In the genomic region with DNA sequence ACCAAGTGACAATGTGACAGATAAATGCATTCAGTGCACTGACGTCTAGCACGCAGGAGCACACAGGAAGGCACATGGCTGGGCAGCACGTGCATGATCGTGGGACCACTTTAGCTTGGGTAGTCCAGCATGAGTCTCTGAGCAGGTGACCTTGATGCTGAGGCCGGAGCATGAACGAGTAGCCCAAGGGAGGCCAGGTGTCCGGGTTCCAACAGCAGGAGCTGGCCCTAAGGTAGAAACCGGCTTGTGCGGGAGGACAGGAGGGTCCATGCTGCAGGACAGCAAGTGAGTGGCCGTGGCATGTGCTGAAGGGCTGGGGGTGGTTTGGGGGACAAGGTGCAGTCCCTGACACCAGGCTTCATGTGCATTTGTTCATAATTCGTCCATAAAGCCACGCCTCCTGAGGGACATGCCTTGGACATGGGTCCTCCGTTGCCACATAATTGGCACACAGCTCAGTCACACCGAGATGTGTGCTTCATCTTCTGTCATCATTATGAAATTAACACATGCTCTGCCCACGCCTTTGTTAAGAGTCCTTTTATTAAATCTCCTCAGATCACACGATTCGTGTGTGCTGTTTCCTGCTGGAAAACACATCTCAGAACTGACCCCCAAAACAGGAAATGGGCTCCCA, we compare ENCODE assay signal across 22 cellular contexts. TPM values are rescaled to one million over a fixed set of nuclear protein-coding genes. Genes with fewer than 3 reads are reported as not detected.
A peak's percentile ranks its signal among the peaks of the same experiment; 100 is the strongest.
DNase-seq lines count a peak whose midpoint lies in the region; ATAC-seq, FAIRE-seq and TF ChIP-seq lines count a peak whose summit lies in the region.
"Had no signal": no experiment of that assay in that cellular context is flagged by ENCODE, and none has a peak within 500 bp of the region (broad histone marks: within the 10 kb centered on the region; RNA-seq: fewer than 3 reads in every experiment).

No MANE protein-coding gene starts in this region.

- H2AFZ ChIP-seq in H1 (ENCODE audit: low read length) = no peak overlapping the region

- H3K27ac ChIP-seq in BLaER1 = no peak overlapping the region
- no peak overlapping the region for H3K27ac ChIP-seq in H1 (ENCODE audit: low read depth, low read length)
- H3K27ac ChIP-seq: ovary, Peyer's patch, right atrium auricular region had no signal

- H3K36me3 Mint-ChIP-seq in Caco-2 (ENCODE audit: insufficient read depth, unreplicated experiment) (peaks cover 12% of the 10 kb centered on the region), progenitor cell of endocrine pancreas (ENCODE audit: insufficient read depth) (no peaks in the 10 kb centered on the region)
- H3K36me3 Mint-ChIP-seq: naive thymus-derived CD8-positive, alpha-beta T cell had no signal

- H3K79me2 ChIP-seq in H1 (ENCODE audit: control insufficient read depth in 1 of 2, insufficient read depth in 2 of 2, low read length in 2 of 2) = no peaks in the 10 kb centered on the region

- no peak overlapping the region for H4K91ac ChIP-seq in H1 (replicated peaks; ENCODE audit: insufficient read length, low read length)

- H3K9ac ChIP-seq in BLaER1 = no peak overlapping the region
- H3K9ac ChIP-seq in H1 (replicated peaks in 1 of 4; ENCODE audit: extremely low read depth in 1 of 4, low read depth in 3 of 4, low read length in 3 of 4) = no peak overlapping the region

- WGBS in H1 (ENCODE audit: extremely low coverage in 1 of 2, insufficient coverage in 1 of 2, insufficient read length in 1 of 2, insufficient replicate concordance in 2 of 2, low coverage in 1 of 2, low lambda C conversion rate in 2 of 2, missing lambda C conversion rate in 1 of 2), 2 experiments = 92% methylated on average over 17 of the region's 17 CpGs; no CpG with 5 or more reads in 1 of the 2 experiments

- H3K27me3 Mint-ChIP-seq in Caco-2 (ENCODE audit: insufficient read depth, unreplicated experiment) = peaks cover 2% of the 10 kb centered on the region
- H3K27me3 Mint-ChIP-seq in progenitor cell of endocrine pancreas = peaks cover 40% of the 10 kb centered on the region
- H3K27me3 Mint-ChIP-seq: naive thymus-derived CD8-positive, alpha-beta T cell had no signal

- H4K5ac ChIP-seq in H1 (ENCODE audit: insufficient read length, low read depth, low read length) = no peak overlapping the region

- DNase-seq in Caco-2 (no peak), H1 (ENCODE audit: low read depth in 1 of 2, low spot score in 2 of 2) (no peak), progenitor cell of endocrine pancreas (ENCODE audit: low spot score, unreplicated experiment) (no peak), NCI-H2227 treated with DMSO at 0.1 percent for 48 hours (lab: John Stamatoyannopoulos, UW) (no peak)
- DNase-seq: activated B cell treated with CpG ODN at 0.5 μM for 24 hours; activated CD4-positive, alpha-beta T cell treated with anti-CD3 and anti-CD28 coated beads, Interleukin-2, amount 50 U/mL, for 4 hours; CD8-positive, alpha-beta memory T cell; cerebellar nuclear complex; KBM-7; MG63; naive thymus-derived CD8-positive, alpha-beta T cell; NCI-H2029 treated with DMSO at 0.1 percent for 48 hours; NCI-H226; stimulated activated CD4-positive, alpha-beta T cell treated with anti-CD3 and anti-CD28 coated beads, Interleukin-2, amount 100 ng/mL, for 48 hours; SW 1271 had no signal

- TF ChIP-seq CTCF in Caco-2 (IDR thresholded peaks at IDR 0.05; ENCODE audit: insufficient read depth in 1 of 2, low read depth in 1 of 2, low read length in 1 of 2, severe bottlenecking in 1 of 2, unreplicated experiment in 1 of 2) (no peak), H1 (IDR thresholded peaks at IDR 0.05; ENCODE audit: control extremely low read depth in 1 of 3, insufficient read depth in 1 of 3, low read depth in 1 of 3, low read length in 3 of 3) (no peak), progenitor cell of endocrine pancreas (IDR thresholded peaks at IDR 0.05; ENCODE audit: unreplicated experiment) (no peak)

- no peak overlapping the region for H3K14ac ChIP-seq in H1 (ENCODE audit: insufficient read length)

- H4K20me1 ChIP-seq in BLaER1 = peaks cover 22% of the 10 kb centered on the region
- no peaks in the 10 kb centered on the region for H4K20me1 ChIP-seq in H1 (replicated peaks in 1 of 2; ENCODE audit: control insufficient read depth in 1 of 2, insufficient read depth in 2 of 2, low read length in 2 of 2)

- 0 out of 2 replicates have a peak overlapping the region, but pooled peaks have one; percentile 25 for H2BK15ac ChIP-seq in H1 (ENCODE audit: low read length)

- CTCF ChIA-PET in Caco-2 (lab: Charles Lee) = no interaction called here
- CTCF ChIA-PET in H1 (lab: Charles Lee; ENCODE audit: partially characterized antibody) = interaction anchor here (0.6 to 1.2 kb wide), 3 partner anchors 19 to 103 kb away, joined by 3 read pairs; no protein-coding TSS in a partner anchor

- no peak overlapping the region for H3K4me3 Mint-ChIP-seq in Caco-2 (ENCODE audit: unreplicated experiment)
- H3K4me3 Mint-ChIP-seq in progenitor cell of endocrine pancreas (ENCODE audit: low read depth) = no peak overlapping the region

- no peak overlapping the region for H3K4me3 ChIP-seq in BLaER1
- no peak overlapping the region for H3K4me3 ChIP-seq in Caco-2 (ENCODE audit: low read depth, low read length)
- no peak overlapping the region for H3K4me3 ChIP-seq in H1 (ENCODE audit: extremely low read depth in 1 of 4, insufficient read depth in 2 of 4, low read depth in 3 of 4, low read length in 4 of 4)
- H3K4me3 ChIP-seq: MG63, ovary, Peyer's patch, right atrium auricular region had no signal

- H3K23ac ChIP-seq in H1 (ENCODE audit: insufficient read length) = no peak overlapping the region

- H3K18ac ChIP-seq in H1 (ENCODE audit: extremely low read depth, low read length) = no peak overlapping the region

- H3K36me3 ChIP-seq in BLaER1 = 0 out of 2 replicates have a peak, but pooled peaks cover 3% of the 10 kb centered on the region
- H3K36me3 ChIP-seq in Caco-2 (ENCODE audit: control insufficient read depth, insufficient read depth, low read length) = no peaks in the 10 kb centered on the region
- no peaks in the 10 kb centered on the region for H3K36me3 ChIP-seq in H1 (ENCODE audit: control insufficient read depth in 2 of 4, insufficient read depth in 4 of 4, low read length in 3 of 4)
- H3K36me3 ChIP-seq: MG63, ovary, Peyer's patch, right atrium auricular region had no signal

- ATAC-seq in HG03135 (IDR thresholded peaks at IDR 0.05; ENCODE audit: unreplicated experiment) (no peak), GM21526 (IDR thresholded peaks at IDR 0.05; ENCODE audit: low FRiP score, unreplicated experiment) (no peak)
- ATAC-seq: naive thymus-derived CD8-positive, alpha-beta T cell had no signal

- no peak overlapping the region for H2BK5ac ChIP-seq in H1 (ENCODE audit: low read depth, low read length)

- no peak for TF ChIP-seq EP300 in H1 (IDR thresholded peaks at IDR 0.05; ENCODE audit: borderline replicate concordance in 1 of 2, low read depth in 2 of 2, low read length in 2 of 2)

- H3K56ac ChIP-seq in H1 (replicated peaks; ENCODE audit: insufficient read length, low read depth, low read length) = no peak overlapping the region

- peaks cover 28% of the 10 kb centered on the region for H3K9me3 ChIP-seq in BLaER1
- H3K9me3 ChIP-seq in Caco-2 = peaks cover 5% of the 10 kb centered on the region; the same call in 1 of the 2 replicates
- peaks cover 4 to 10% of the 10 kb centered on the region in 2 experiments for H3K9me3 ChIP-seq in H1 (ENCODE audit: insufficient read depth in 2 of 2, low read depth in 1 of 2, low read length in 1 of 2)
- H3K9me3 ChIP-seq: ovary, Peyer's patch, right atrium auricular region had no signal

- peaks cover 24% of the 10 kb centered on the region for H3K27me3 ChIP-seq in BLaER1
- no peaks in the 10 kb centered on the region for H3K27me3 ChIP-seq in Caco-2 (replicated peaks; ENCODE audit: control insufficient read depth, insufficient read depth, low read length)
- peaks cover 20 to 42% (median 36%) of the 10 kb centered on the region in 4 experiments; a peak in 6 of 7 replicates for H3K27me3 ChIP-seq in H1 (replicated peaks in 1 of 4; ENCODE audit: control insufficient read depth in 3 of 4, extremely low read depth in 1 of 4, insufficient read depth in 3 of 4, low read length in 3 of 4)
- H3K27me3 ChIP-seq: MG63, ovary, Peyer's patch, right atrium auricular region had no signal

- no peak overlapping the region; the same call in 1 of the 2 replicates for H2BK12ac ChIP-seq in H1 (ENCODE audit: low read depth, low read length)

- H2BK120ac ChIP-seq in H1 (replicated peaks; ENCODE audit: low read depth, low read length) = no peak overlapping the region

- H3K9me3 Mint-ChIP-seq in Caco-2 (ENCODE audit: unreplicated experiment) = peaks cover 17% of the 10 kb centered on the region
- H3K9me3 Mint-ChIP-seq in progenitor cell of endocrine pancreas (ENCODE audit: low read depth) = no peaks in the 10 kb centered on the region

- no peaks in the 10 kb centered on the region for H3K79me1 ChIP-seq in H1 (ENCODE audit: low read depth, low read length)

- POLR2A ChIA-PET in Caco-2 (lab: Charles Lee) = no interaction called here
- POLR2A ChIA-PET in H1 (lab: Charles Lee; ENCODE audit: partially characterized antibody) = no interaction called here

- H3K4me2 ChIP-seq in BLaER1 = peak overlapping the region; percentile 99
- H3K4me2 ChIP-seq in H1 (ENCODE audit: insufficient read depth in 1 of 2, low read depth in 2 of 2, low read length in 2 of 2) = no peak overlapping the region

- H3K27ac Mint-ChIP-seq in Caco-2 (ENCODE audit: unreplicated experiment) = peak overlapping the region; percentile 4
- peak overlapping the region; percentile 61 for H3K27ac Mint-ChIP-seq in progenitor cell of endocrine pancreas
- H3K27ac Mint-ChIP-seq: activated B cell treated with CpG ODN at 0.5 μM for 24 hours had no signal

- peaks cover 13% of the 10 kb centered on the region; the same call in 1 of the 2 replicates for H3K23me2 ChIP-seq in H1 (ENCODE audit: low read depth, low read length)

- H3K4me1 Mint-ChIP-seq in Caco-2 (ENCODE audit: low read depth, unreplicated experiment) (peaks cover 6% of the 10 kb centered on the region), progenitor cell of endocrine pancreas (ENCODE audit: low read depth) (peaks cover 12% of the 10 kb centered on the region)

- no peak overlapping the region for H3K4ac ChIP-seq in H1 (replicated peaks; ENCODE audit: insufficient read length, low read depth, low read length)

- intact Hi-C loops in Caco-2 (cut with micrococcal nuclease; ENCODE audit: unreplicated experiment) = no loop called here

- no peak for TF ChIP-seq POLR2A in H1 (IDR thresholded peaks at IDR 0.05; ENCODE audit: control extremely low read depth in 1 of 2, low read depth in 2 of 2, low read length in 2 of 2)

- TF ChIP-seq RAD21 in H1 (IDR thresholded peaks at IDR 0.05 in 1 of 2, conservative IDR thresholded peaks at IDR 0.05 in 1 of 2; ENCODE audit: low read depth in 2 of 2, low read length in 2 of 2) = no peak

- FAIRE-seq in H1 (lab: Jason Lieb, UNC) = no peak
- FAIRE-seq: keratinocyte had no signal

- no peak overlapping the region for H4K8ac ChIP-seq in H1 (ENCODE audit: extremely low read depth, insufficient read depth, low read length)

- no peak overlapping the region for H2AK5ac ChIP-seq in H1 (ENCODE audit: low read depth, low read length)

- no peak overlapping the region for H2BK20ac ChIP-seq in H1 (ENCODE audit: low read length)

- BruUV-seq in Caco-2 (replicated peaks; lab: Mats Ljungman, UMichigan) = no TSS peak

- H3K4me1 ChIP-seq in BLaER1 = peaks cover 42% of the 10 kb centered on the region
- H3K4me1 ChIP-seq in Caco-2 = peaks cover 4% of the 10 kb centered on the region; the same call in 1 of the 2 replicates
- peaks cover 1 to 9% (median 4%) of the 10 kb centered on the region in 4 experiments; a peak in 5 of 7 replicates for H3K4me1 ChIP-seq in H1 (replicated peaks in 1 of 4; ENCODE audit: control insufficient read depth in 3 of 4, insufficient read depth in 4 of 4, low read length in 3 of 4)

RNA-seq across cellular contexts. Expression of a gene that starts 3.1 kb away (rescaled TPM):
- total RNA-seq in Caco-2 (2022) = 11.9 and 13.3 TPM in 2 replicates
- 15.6 and 17.3 TPM in 2 replicates for total RNA-seq in H1 (2021; fragmentation: NEBNext Ultra II Directional; extraction: Animal tissue kit (Norgen Biotek cat#: 25700))
- 10.6 and 18.1 TPM in 2 replicates for polyA plus RNA-seq in H1 (2011; rRNA removed)
- 19.9 TPM for polyA plus RNA-seq in H1 (2011; cell fraction: cytosol; rRNA removed)
- polyA plus RNA-seq in H1 (2011; cell fraction: nucleus; rRNA removed) = 22.0 TPM
- polyA plus RNA-seq in H1 (2012, experiment 1 of 2) = 13.4 to 23.5 TPM (median 20.3 TPM) in 4 replicates
- polyA plus RNA-seq in H1 (2012, experiment 2 of 2) = 11.9 TPM
- polyA plus RNA-seq in H1 (2013, experiment 1 of 2) = 11.6 TPM
- polyA plus RNA-seq in H1 (2013, experiment 2 of 2) = 10.9 TPM
- polyA minus RNA-seq in H1 (2011; rRNA and poly(A)+ RNA removed) = 7.3 and 11.0 TPM in 2 replicates
- 5.1 TPM for polyA minus RNA-seq in H1 (2011; cell fraction: cytosol; rRNA and poly(A)+ RNA removed)
- polyA minus RNA-seq in H1 (2011; cell fraction: nucleus; rRNA and poly(A)+ RNA removed) = 8.8 TPM
- 8.4 and 10.0 TPM in 2 replicates for total RNA-seq in progenitor cell of endocrine pancreas

RNA-seq across cellular contexts. Expression of a gene that starts 21.2 kb away (rescaled TPM):
- total RNA-seq in Caco-2 (2022) (11.7 and 12.5 TPM in 2 replicates), progenitor cell of endocrine pancreas (21.7 and 22.1 TPM in 2 replicates)
- 3.8 and 4.3 TPM in 2 replicates for total RNA-seq in H1 (2021; fragmentation: NEBNext Ultra II Directional; extraction: Animal tissue kit (Norgen Biotek cat#: 25700))
- polyA plus RNA-seq in H1 (2011; rRNA removed) = 1.2 and 2.0 TPM in 2 replicates
- polyA plus RNA-seq in H1 (2011; cell fraction: cytosol; rRNA removed) = 3.1 TPM
- polyA plus RNA-seq in H1 (2011; cell fraction: nucleus; rRNA removed) = 8.2 TPM
- 2.8 to 4.0 TPM (median 2.9 TPM) in 4 replicates for polyA plus RNA-seq in H1 (2012, experiment 1 of 2)
- 1.7 TPM for polyA plus RNA-seq in H1 (2012, experiment 2 of 2)
- polyA plus RNA-seq in H1 (2013, experiment 1 of 2) = 3.6 TPM
- polyA plus RNA-seq in H1 (2013, experiment 2 of 2) = 2.5 TPM
- polyA minus RNA-seq in H1 (2011; rRNA and poly(A)+ RNA removed) = 1.1 and 1.6 TPM in 2 replicates
- 0.88 TPM for polyA minus RNA-seq in H1 (2011; cell fraction: cytosol; rRNA and poly(A)+ RNA removed)
- polyA minus RNA-seq in H1 (2011; cell fraction: nucleus; rRNA and poly(A)+ RNA removed) = 4.0 TPM
